ENCODE assay signal across 1 cellular context in the genomic region with DNA sequence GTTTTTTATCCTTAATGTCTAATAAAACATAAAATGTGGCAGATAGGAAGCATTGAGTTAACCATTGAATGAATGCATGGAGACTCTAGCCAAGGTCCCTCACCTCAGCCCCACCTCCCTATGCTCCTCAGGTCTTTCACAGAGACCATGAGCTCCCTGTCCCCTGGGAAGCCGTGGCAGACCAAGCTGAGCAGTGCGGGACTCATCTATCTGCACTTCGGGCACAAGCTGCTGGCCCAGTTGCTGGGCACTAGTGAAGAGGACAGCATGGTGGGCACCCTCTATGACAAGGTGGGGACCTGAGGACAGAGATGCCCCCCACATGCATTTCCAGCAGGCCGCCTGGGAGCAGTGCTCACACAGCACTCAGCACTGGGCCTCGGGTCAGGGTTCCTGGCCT.
A peak's percentile ranks its signal among the peaks of the same experiment; 100 is the strongest.
TF ChIP-seq lines count a peak whose summit lies in the region.

No MANE protein-coding gene starts in this region.

TF ChIP-seq in K562, 482 proteins besides CTCF, POLR2A, EP300 and RAD21:
- TF ChIP-seq POLR2G (IDR thresholded peaks at IDR 0.05; ENCODE audit: low read depth, low read length): 0 out of 2 replicates have a peak, but pooled peaks have one; percentile 19
- TF ChIP-seq ZNF830 (CRISPR knock-in tag; IDR thresholded peaks at IDR 0.05): no peak
